Comparison of ENCODE assay signal across 8 cellular contexts in genomic region chr11:8219257-8220021, GRCh38. TPM values are rescaled to one million over a fixed set of nuclear protein-coding genes. Genes with fewer than 3 reads are reported as not detected.
DNase-seq lines count a peak whose midpoint lies in the region; ATAC-seq and TF ChIP-seq lines count a peak whose summit lies in the region.

No MANE protein-coding gene starts in this region.

- WGBS in endodermal cell (ENCODE audit: insufficient coverage in 1 of 2, insufficient read length in 1 of 2), 2 experiments: 85 to 86% methylated on average over 11 to 16 of the region's 16 CpGs

- POLR2A ChIA-PET in naive thymus-derived CD4-positive, alpha-beta T cell (lab: Charles Lee): no interaction called here

- peaks cover 12% of the 10 kb centered on the region for H3K27me3 Mint-ChIP-seq in endodermal cell (ENCODE audit: insufficient read depth)
- peaks cover 0 to 6% (median 0%) of the 10 kb centered on the region in 5 donors for H3K27me3 Mint-ChIP-seq in naive thymus-derived CD4-positive, alpha-beta T cell

- H3K9me3 ChIP-seq in OCI-LY1 (ENCODE audit: low read length): no peaks in the 10 kb centered on the region
- H3K9me3 ChIP-seq in endodermal cell (ENCODE audit: control insufficient read depth, low read length): no peaks in the 10 kb centered on the region
- H3K9me3 ChIP-seq in naive thymus-derived CD4-positive, alpha-beta T cell (ENCODE audit: control insufficient read depth in 2 of 3, low read length in 3 of 3): no peaks in the 10 kb centered on the region

- H3K27ac Mint-ChIP-seq in endodermal cell: no peak overlapping the region
- no peak overlapping the region for H3K27ac Mint-ChIP-seq in naive thymus-derived CD4-positive, alpha-beta T cell

- H2AFZ ChIP-seq in OCI-LY1 (ENCODE audit: low read length): no peak overlapping the region

- no peaks in the 10 kb centered on the region for H4K20me1 ChIP-seq in OCI-LY1 (ENCODE audit: insufficient read depth, low read length)

- TF ChIP-seq CTCF in OCI-LY1 (IDR thresholded peaks at IDR 0.05; ENCODE audit: low read length) (peak; percentile 60), endodermal cell (conservative IDR thresholded peaks at IDR 0.05) (peak; percentile 82)

- H3K36me3 ChIP-seq in OCI-LY1 (ENCODE audit: insufficient read depth, low read length) (no peaks in the 10 kb centered on the region), endodermal cell (ENCODE audit: control insufficient read depth, insufficient read depth, low read length) (no peaks in the 10 kb centered on the region)
- no peaks in the 10 kb centered on the region for H3K36me3 ChIP-seq in naive thymus-derived CD4-positive, alpha-beta T cell (ENCODE audit: control insufficient read depth in 2 of 3, insufficient read depth in 3 of 3, low read length in 3 of 3)

- no peaks in the 10 kb centered on the region for H3F3A ChIP-seq in OCI-LY1 (ENCODE audit: insufficient read depth, low read length)

- H3K9ac ChIP-seq in OCI-LY1 (ENCODE audit: low read length) (no peak overlapping the region), endodermal cell (ENCODE audit: extremely low read depth, low read length, poor library complexity, severe bottlenecking) (no peak overlapping the region)

- intact Hi-C loops in naive thymus-derived CD4-positive, alpha-beta T cell (cut with micrococcal nuclease): loop anchor here in 1 of 2 donors (10.0 kb wide), 1 partner anchor 915 kb away; no protein-coding TSS in a partner anchor

- H3K9me2 ChIP-seq in OCI-LY1 (ENCODE audit: low read depth, low read length): no peaks in the 10 kb centered on the region

- CTCF ChIA-PET in naive thymus-derived CD4-positive, alpha-beta T cell (lab: Charles Lee): interaction anchor here (0.9 kb wide), 1 partner anchor 20 kb away, joined by 3 read pairs; no protein-coding TSS in a partner anchor

- DNase-seq in stimulated activated CD4-positive, alpha-beta T cell treated with anti-CD3 and anti-CD28 coated beads, Interleukin-15, amount 100 ng/mL, for 24 hours: peak; percentile 45
- DNase-seq in stimulated activated CD4-positive, alpha-beta T cell treated with anti-CD3 and anti-CD28 coated beads, Interleukin-4, amount 100 ng/mL, for 1 hour: no peak
- peak; percentile 91 for DNase-seq in endodermal cell
- peak in 1 of 9 donors; percentile 6 for DNase-seq in naive thymus-derived CD4-positive, alpha-beta T cell

- no peak overlapping the region for H3K4me2 ChIP-seq in OCI-LY1 (ENCODE audit: low read length)

- no peak overlapping the region for H3K4me3 ChIP-seq in OCI-LY1 (ENCODE audit: low read depth, low read length, poor library complexity, severe bottlenecking)
- no peak overlapping the region for H3K4me3 ChIP-seq in endodermal cell (ENCODE audit: low read length)
- H3K4me3 ChIP-seq in naive thymus-derived CD4-positive, alpha-beta T cell (ENCODE audit: low read length): no peak overlapping the region

- H3K4me1 ChIP-seq in OCI-LY1 (ENCODE audit: insufficient read depth, low read length, severe bottlenecking) (no peaks in the 10 kb centered on the region), endodermal cell (ENCODE audit: control insufficient read depth, insufficient read depth, low read length) (no peaks in the 10 kb centered on the region)
- H3K4me1 ChIP-seq in naive thymus-derived CD4-positive, alpha-beta T cell (ENCODE audit: control insufficient read depth in 2 of 2, insufficient read depth in 2 of 2, low read length in 2 of 2): no peaks in the 10 kb centered on the region

- H3K4me3 Mint-ChIP-seq in endodermal cell: no peak overlapping the region
- no peak overlapping the region for H3K4me3 Mint-ChIP-seq in naive thymus-derived CD4-positive, alpha-beta T cell

- no peaks in the 10 kb centered on the region for H3K27me3 ChIP-seq in OCI-LY1 (ENCODE audit: insufficient read depth, low read length)
- H3K27me3 ChIP-seq in endodermal cell (ENCODE audit: control insufficient read depth, insufficient read depth, low read length, poor library complexity, severe bottlenecking): no peaks in the 10 kb centered on the region
- H3K27me3 ChIP-seq in naive thymus-derived CD4-positive, alpha-beta T cell (ENCODE audit: control insufficient read depth in 2 of 2, insufficient read depth in 2 of 2, low read length in 2 of 2): no peaks in the 10 kb centered on the region

- H3K27ac ChIP-seq in OCI-LY1 (ENCODE audit: low read depth, low read length, poor library complexity, severe bottlenecking): no peak overlapping the region
- H3K27ac ChIP-seq in endodermal cell (ENCODE audit: low read depth, low read length): no peak overlapping the region
- H3K27ac ChIP-seq in naive thymus-derived CD4-positive, alpha-beta T cell (ENCODE audit: low read depth, low read length): no peak overlapping the region

- ATAC-seq in HG02885 (IDR thresholded peaks at IDR 0.05; ENCODE audit: poor library complexity, unreplicated experiment) (peak; percentile 66), HG02973 (IDR thresholded peaks at IDR 0.05; ENCODE audit: unreplicated experiment) (no peak)
- peak; percentile 36 for ATAC-seq in naive thymus-derived CD4-positive, alpha-beta T cell
- no peak for ATAC-seq in activated CD4-positive, CD25-positive, alpha-beta regulatory T cell treated with anti-CD3 and anti-CD28 coated beads, Interleukin-2, amount 50 U/mL, for 24 hours

- H3K9me3 Mint-ChIP-seq in endodermal cell: no peaks in the 10 kb centered on the region
- no peaks in the 10 kb centered on the region for H3K9me3 Mint-ChIP-seq in naive thymus-derived CD4-positive, alpha-beta T cell

- H3K79me2 ChIP-seq in OCI-LY1 (ENCODE audit: insufficient read depth, low read length): no peaks in the 10 kb centered on the region

- no peaks in the 10 kb centered on the region for H3K36me3 Mint-ChIP-seq in endodermal cell (ENCODE audit: low read depth)
- no peaks in the 10 kb centered on the region for H3K36me3 Mint-ChIP-seq in naive thymus-derived CD4-positive, alpha-beta T cell

- peaks cover 12% of the 10 kb centered on the region for H3K4me1 Mint-ChIP-seq in endodermal cell
- peaks cover 0 to 3% (median 0%) of the 10 kb centered on the region in 7 donors for H3K4me1 Mint-ChIP-seq in naive thymus-derived CD4-positive, alpha-beta T cell

RNA-seq across cellular contexts. Expression of gene LMO1, which starts 44.2 kb away (rescaled TPM):
- total RNA-seq in endodermal cell: under 1 TPM in 1 of 2 donors, not detected in 1; 0.46 TPM
- polyA plus RNA-seq in endodermal cell (2013, experiment 1 of 2): 2.6 TPM
- polyA plus RNA-seq in endodermal cell (2013, experiment 2 of 2): 2.6 TPM
- not detected for total RNA-seq in naive thymus-derived CD4-positive, alpha-beta T cell
- polyA plus RNA-seq in naive thymus-derived CD4-positive, alpha-beta T cell: not detected

RNA-seq across cellular contexts. Expression of gene RIC3, which starts 50.6 kb away (rescaled TPM):
- 10 to 100 TPM; 23.5 to 25.3 TPM for total RNA-seq in endodermal cell
- polyA plus RNA-seq in endodermal cell (2013, experiment 1 of 2): 10.7 TPM
- polyA plus RNA-seq in endodermal cell (2013, experiment 2 of 2): 10.7 TPM
- total RNA-seq in naive thymus-derived CD4-positive, alpha-beta T cell: 10 to 100 TPM in 4 of 5 experiments, 1 to 10 TPM in 1; 7.3 to 66.9 (median 34.4) TPM
- polyA plus RNA-seq in naive thymus-derived CD4-positive, alpha-beta T cell: 1 to 10 TPM; 2.5 to 2.8 TPM

Comparison
In these comparisons a context has a peak if more than half of its experiments do, and no peak if none do; other contexts are left out.
1. ATAC-seq: peak in HG02885 (single experiment) and naive thymus-derived CD4-positive, alpha-beta T cell (single experiment); none in HG02973 (single experiment) and activated CD4-positive, CD25-positive, alpha-beta regulatory T cell treated with anti-CD3 and anti-CD28 coated beads, Interleukin-2, amount 50 U/mL, for 24 hours (0 of 2).